ENCODE assay signal across 13 cellular contexts in genomic region chr5:160169326-160169725, GRCh38. TPM values are rescaled to one million over a fixed set of nuclear protein-coding genes. Genes with fewer than 3 reads are reported as not detected.
A peak's percentile ranks its signal among the peaks of the same experiment; 100 is the strongest.
DNase-seq lines count a peak whose midpoint lies in the region; ATAC-seq and TF ChIP-seq lines count a peak whose summit lies in the region.
"Had no signal": no experiment of that assay in that cellular context is flagged by ENCODE, and none has a peak within 500 bp of the region (broad histone marks: within the 10 kb centered on the region; RNA-seq: fewer than 3 reads in every experiment).

No MANE protein-coding gene starts in this region.

- H3K4me1 Mint-ChIP-seq in T-cell, result peaks cover 0 to 1% (median 0%) of the 10 kb centered on the region in 3 donors

- CTCF ChIA-PET in T-cell (lab: Charles Lee), result interaction anchor here in 1 of 2 donors (0.7 kb wide), 1 partner anchor 153 kb away, joined by 3 read pairs; no protein-coding TSS in a partner anchor

- POLR2A ChIA-PET in T-cell (lab: Charles Lee), result no interaction called here

- H3K4me3 ChIP-seq in RWPE2 (ENCODE audit: severe bottlenecking), result no peak overlapping the region

- ATAC-seq in RWPE2 (ENCODE audit: low read depth) (no peak), HG02970 (IDR thresholded peaks at IDR 0.05; ENCODE audit: low FRiP score, unreplicated experiment) (no peak), T-cell (replicated peaks in 1 of 4) (no peak)
- ATAC-seq: naive thymus-derived CD8-positive, alpha-beta T cell had no signal

- no peaks in the 10 kb centered on the region for H3K36me3 Mint-ChIP-seq in T-cell
- H3K36me3 Mint-ChIP-seq: naive thymus-derived CD8-positive, alpha-beta T cell had no signal

- peaks cover 29 to 40% of the 10 kb centered on the region in 2 donors for H3K27me3 Mint-ChIP-seq in T-cell

- H3K27ac ChIP-seq in RWPE2 (ENCODE audit: poor library complexity, severe bottlenecking) (peak overlapping the region; percentile 0), epithelial cell of prostate (peak overlapping the region; percentile 47)

- no peaks in the 10 kb centered on the region for H3K27me3 ChIP-seq in RWPE2 (ENCODE audit: insufficient read depth, poor library complexity, severe bottlenecking)

- H3K9me3 ChIP-seq in RWPE2 (ENCODE audit: severe bottlenecking), result no peaks in the 10 kb centered on the region

- H3K36me3 ChIP-seq in RWPE2 (ENCODE audit: low read depth), result no peaks in the 10 kb centered on the region

- H3K4me3 Mint-ChIP-seq in T-cell, result no peak overlapping the region
- H3K4me3 Mint-ChIP-seq: naive thymus-derived CD8-positive, alpha-beta T cell had no signal

- no peaks in the 10 kb centered on the region for H3K9me3 Mint-ChIP-seq in T-cell
- H3K9me3 Mint-ChIP-seq: naive thymus-derived CD8-positive, alpha-beta T cell had no signal

- TF ChIP-seq CTCF in RWPE2 (IDR thresholded peaks at IDR 0.05; ENCODE audit: poor library complexity, severe bottlenecking), result no peak

- H3K27ac Mint-ChIP-seq in T-cell, result no peak overlapping the region
- H3K27ac Mint-ChIP-seq: naive thymus-derived CD8-positive, alpha-beta T cell had no signal

- H3K4me1 ChIP-seq in RWPE2 (ENCODE audit: insufficient read depth, poor library complexity, severe bottlenecking), result peaks cover 28% of the 10 kb centered on the region

- DNase-seq in AG20443 (ENCODE audit: low spot score) (peak; percentile 76), RWPE2 (ENCODE audit: low spot score) (no peak), epithelial cell of prostate (ENCODE audit: low read depth, low spot score) (no peak), myocyte (ENCODE audit: low read depth) (peak; percentile 28), NCI-H2227 (lab: John Stamatoyannopoulos, UW; ENCODE audit: unreplicated experiment) (no peak), T-cell (no peak), 8988T (no peak)
- DNase-seq: central memory CD4-positive, alpha-beta T cell; naive thymus-derived CD8-positive, alpha-beta T cell; NCI-H510A treated with DMSO at 0.1 percent for 48 hours; stimulated activated CD4-positive, alpha-beta T cell treated with anti-CD3 and anti-CD28 coated beads, Interleukin-2, amount 100 ng/mL, for 24 hours had no signal

RNA-seq across cellular contexts. Expression of gene PWWP2A, which starts 50.1 kb away (rescaled TPM):
- total RNA-seq in myocyte (21.3 and 23.3 TPM in 2 replicates), T-cell (10 to 100 TPM; 25.1 to 39.8 (median 36.0) TPM)
- polyA plus RNA-seq in myocyte (2012), result 7.8 TPM

RNA-seq across cellular contexts. Expression of gene FABP6, which starts 60.0 kb away (rescaled TPM):
- total RNA-seq in myocyte, result not detected in 2 replicates
- not detected for polyA plus RNA-seq in myocyte (2012)
- total RNA-seq in T-cell, result not detected
- total RNA-seq: naive thymus-derived CD8-positive, alpha-beta T cell; subcutaneous adipose tissue had no signal
- polyA plus RNA-seq: naive thymus-derived CD8-positive, alpha-beta T cell had no signal

Comparison
In these comparisons a context has a peak if more than half of its experiments do, and no peak if none do; other contexts are left out.
1. DNase-seq: peak in AG20443 (single experiment) and myocyte (single experiment); none in RWPE2 (single experiment), epithelial cell of prostate (single experiment), NCI-H2227 (single experiment), T-cell (0 of 34) and 8988T (single experiment).